Comparison of ENCODE assay signal across 1 cellular context in the genomic region with DNA sequence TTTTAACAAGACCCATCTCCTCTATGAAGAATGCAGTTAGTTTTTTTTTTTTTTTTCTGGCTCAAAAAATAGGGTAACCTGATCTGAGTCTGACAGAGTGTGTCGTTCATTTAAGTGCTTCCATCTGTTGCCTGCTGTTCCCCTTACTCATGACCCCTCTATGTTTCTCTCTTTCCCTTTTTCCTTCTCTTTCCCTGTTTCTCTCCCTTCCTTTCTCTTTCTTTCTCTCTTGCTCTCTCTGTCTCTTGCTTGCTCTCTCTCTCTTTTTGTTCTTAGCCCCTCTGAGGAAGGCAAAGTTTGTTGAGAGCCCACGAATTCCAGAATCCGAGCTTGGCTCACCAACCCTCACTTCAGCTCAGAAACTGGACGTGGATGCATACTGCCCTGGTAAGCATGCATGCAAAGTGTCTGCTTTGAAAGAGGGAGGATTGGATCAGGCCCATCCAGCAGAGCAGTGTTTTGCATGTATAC.
TF ChIP-seq lines count a peak whose summit lies in the region.

No MANE protein-coding gene starts in this region.

TF ChIP-seq in H1, 55 proteins besides CTCF, POLR2A, EP300 and RAD21 (continued from another document):
- TF ChIP-seq SP2 (IDR thresholded peaks at IDR 0.05; ENCODE audit: low read length) (no peak), TEAD4 (IDR thresholded peaks at IDR 0.05; ENCODE audit: low read depth, low read length) (no peak), GTF2F1 (IDR thresholded peaks at IDR 0.05; ENCODE audit: borderline replicate concordance, low read depth, low read length) (no peak)
TF ChIP-seq in H1: peak in this region for 0.
